9 cellular contexts compared by ENCODE assay signal in the genomic region with DNA sequence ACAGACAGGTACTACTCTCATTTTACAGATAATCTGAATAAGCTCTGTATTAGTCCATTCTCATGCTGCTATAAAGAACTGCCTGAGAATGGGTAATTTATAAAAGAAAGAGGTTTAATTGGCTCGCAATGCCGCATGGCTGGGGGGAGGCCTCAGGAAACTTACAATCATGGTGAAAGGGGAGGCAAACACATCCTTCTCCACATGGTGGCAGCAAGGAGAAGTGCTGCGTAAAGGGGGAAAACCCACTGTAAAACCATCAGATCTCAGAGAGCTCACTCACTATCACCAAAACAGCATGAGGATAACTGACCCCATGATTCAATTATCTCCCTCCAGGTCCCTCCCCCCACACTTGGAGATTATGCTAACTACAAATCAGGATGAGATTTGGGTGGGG.
DNase-seq lines count a peak whose midpoint lies in the region; ATAC-seq, FAIRE-seq and TF ChIP-seq lines count a peak whose summit lies in the region.
"Had no signal": no experiment of that assay in that cellular context is flagged by ENCODE, and none has a peak within 500 bp of the region (broad histone marks: within the 10 kb centered on the region; RNA-seq: fewer than 3 reads in every experiment).

No MANE protein-coding gene starts in this region.

- TF ChIP-seq POLR2A in H54 (IDR thresholded peaks at IDR 0.05; ENCODE audit: low read depth, low read length) = no peak

- H3K9me2 ChIP-seq in SU-DHL-6 (replicated peaks; ENCODE audit: insufficient read depth, low read length) = no peaks in the 10 kb centered on the region
- no peaks in the 10 kb centered on the region for H3K9me2 ChIP-seq in neural cell (ENCODE audit: insufficient read depth, low read length)

- H3K9ac ChIP-seq in SU-DHL-6 (ENCODE audit: low read length) (no peak overlapping the region), neural cell (ENCODE audit: low read length) (no peak overlapping the region)

- no peaks in the 10 kb centered on the region for H3F3A ChIP-seq in SU-DHL-6 (ENCODE audit: insufficient read depth)
- no peaks in the 10 kb centered on the region for H3F3A ChIP-seq in neural cell (ENCODE audit: insufficient read depth, low read length, poor library complexity, severe bottlenecking)

- no peaks in the 10 kb centered on the region for H4K20me1 ChIP-seq in SU-DHL-6 (ENCODE audit: low read depth, low read length)
- no peaks in the 10 kb centered on the region for H4K20me1 ChIP-seq in neural cell (ENCODE audit: insufficient read depth)

- H3K27me3 ChIP-seq in SU-DHL-6 (ENCODE audit: low read length) (no peaks in the 10 kb centered on the region), neural cell (ENCODE audit: insufficient read depth, low read depth, low read length) (no peaks in the 10 kb centered on the region)

- no peak for TF ChIP-seq EP300 in neural cell (conservative IDR thresholded peaks at IDR 0.05; ENCODE audit: poor library complexity, severe bottlenecking)

- no peaks in the 10 kb centered on the region for H3K9me3 ChIP-seq in SU-DHL-6 (ENCODE audit: insufficient read depth, low read length)
- no peaks in the 10 kb centered on the region for H3K9me3 ChIP-seq in neural cell (ENCODE audit: low read length)

- H3K27ac ChIP-seq in SU-DHL-6 (ENCODE audit: low read depth, low read length) (no peak overlapping the region), neural cell (ENCODE audit: low read length) (no peak overlapping the region)

- H3K79me2 ChIP-seq in SU-DHL-6 (ENCODE audit: insufficient read depth, low read length) (no peaks in the 10 kb centered on the region), neural cell (replicated peaks; ENCODE audit: insufficient read depth, low read length) (no peaks in the 10 kb centered on the region)

- FAIRE-seq in H54 (lab: Jason Lieb, UNC) = no peak

- H3K4me3 ChIP-seq in SU-DHL-6 (ENCODE audit: insufficient read depth, low read length, poor library complexity, severe bottlenecking) = no peak overlapping the region
- no peak overlapping the region for H3K4me3 ChIP-seq in neural cell (ENCODE audit: low read length)

- peak; percentile 61 for ATAC-seq in HG02642 (IDR thresholded peaks at IDR 0.05; ENCODE audit: poor library complexity, unreplicated experiment)

- TF ChIP-seq RAD21 in neural cell (conservative IDR thresholded peaks at IDR 0.05) = no peak

- H3K36me3 ChIP-seq in SU-DHL-6 (ENCODE audit: low read length) = no peaks in the 10 kb centered on the region
- H3K36me3 ChIP-seq in neural cell (ENCODE audit: insufficient read depth, low read length) = no peaks in the 10 kb centered on the region

- H3K4me2 ChIP-seq in SU-DHL-6 (ENCODE audit: low read depth, low read length, poor library complexity, severe bottlenecking) (no peak overlapping the region), neural cell (ENCODE audit: low read length) (no peak overlapping the region)

- H2AFZ ChIP-seq in SU-DHL-6 (ENCODE audit: low read depth, low read length, severe bottlenecking) (no peak overlapping the region), neural cell (ENCODE audit: low read depth, low read length) (no peak overlapping the region)

- peak; percentile 9 to 33 for DNase-seq in NCI-H526 (lab: John Stamatoyannopoulos, UW)
- DNase-seq in NCI-H526 treated with DMSO at 0.1 percent for 48 hours (lab: John Stamatoyannopoulos, UW) = no peak
- DNase-seq in NCI-H2196 (lab: John Stamatoyannopoulos, UW; ENCODE audit: unreplicated experiment) = no peak
- DNase-seq in activated effector memory CD4-positive, alpha-beta T cell treated with anti-CD3 and anti-CD28 coated beads, Interleukin-2, amount 50 U/mL, for 16 hours = no peak
- DNase-seq in H54 (ENCODE audit: insufficient read length, low spot score) = no peak
- DNase-seq: CD4-positive, alpha-beta T cell had no signal

- TF ChIP-seq CTCF in SU-DHL-6 (IDR thresholded peaks at IDR 0.05; ENCODE audit: insufficient read depth, low read length, poor library complexity, severe bottlenecking) (peak; percentile 21), neural cell (IDR thresholded peaks at IDR 0.05; ENCODE audit: poor library complexity, severe bottlenecking) (peak; percentile 18)

TF ChIP-seq in neural cell, 6 proteins besides CTCF, POLR2A, EP300 and RAD21:
- TF ChIP-seq POLR2AphosphoS5 (IDR thresholded peaks at IDR 0.05) = no peak
- TF ChIP-seq SMC3 (conservative IDR thresholded peaks at IDR 0.05; ENCODE audit: poor library complexity) = no peak
- TF ChIP-seq, protein P1, sequence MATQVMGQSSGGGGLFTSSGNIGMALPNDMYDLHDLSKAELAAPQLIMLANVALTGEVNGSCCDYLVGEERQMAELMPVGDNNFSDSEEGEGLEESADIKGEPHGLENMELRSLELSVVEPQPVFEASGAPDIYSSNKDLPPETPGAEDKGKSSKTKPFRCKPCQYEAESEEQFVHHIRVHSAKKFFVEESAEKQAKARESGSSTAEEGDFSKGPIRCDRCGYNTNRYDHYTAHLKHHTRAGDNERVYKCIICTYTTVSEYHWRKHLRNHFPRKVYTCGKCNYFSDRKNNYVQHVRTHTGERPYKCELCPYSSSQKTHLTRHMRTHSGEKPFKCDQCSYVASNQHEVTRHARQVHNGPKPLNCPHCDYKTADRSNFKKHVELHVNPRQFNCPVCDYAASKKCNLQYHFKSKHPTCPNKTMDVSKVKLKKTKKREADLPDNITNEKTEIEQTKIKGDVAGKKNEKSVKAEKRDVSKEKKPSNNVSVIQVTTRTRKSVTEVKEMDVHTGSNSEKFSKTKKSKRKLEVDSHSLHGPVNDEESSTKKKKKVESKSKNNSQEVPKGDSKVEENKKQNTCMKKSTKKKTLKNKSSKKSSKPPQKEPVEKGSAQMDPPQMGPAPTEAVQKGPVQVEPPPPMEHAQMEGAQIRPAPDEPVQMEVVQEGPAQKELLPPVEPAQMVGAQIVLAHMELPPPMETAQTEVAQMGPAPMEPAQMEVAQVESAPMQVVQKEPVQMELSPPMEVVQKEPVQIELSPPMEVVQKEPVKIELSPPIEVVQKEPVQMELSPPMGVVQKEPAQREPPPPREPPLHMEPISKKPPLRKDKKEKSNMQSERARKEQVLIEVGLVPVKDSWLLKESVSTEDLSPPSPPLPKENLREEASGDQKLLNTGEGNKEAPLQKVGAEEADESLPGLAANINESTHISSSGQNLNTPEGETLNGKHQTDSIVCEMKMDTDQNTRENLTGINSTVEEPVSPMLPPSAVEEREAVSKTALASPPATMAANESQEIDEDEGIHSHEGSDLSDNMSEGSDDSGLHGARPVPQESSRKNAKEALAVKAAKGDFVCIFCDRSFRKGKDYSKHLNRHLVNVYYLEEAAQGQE (IDR thresholded peaks at IDR 0.05; ENCODE audit: borderline replicate concordance) = no peak
- TF ChIP-seq MXI1 (conservative IDR thresholded peaks at IDR 0.05; ENCODE audit: poor library complexity, severe bottlenecking) = no peak
- TF ChIP-seq TAF1 (IDR thresholded peaks at IDR 0.05; ENCODE audit: low read depth) = no peak
- TF ChIP-seq EZH2 (IDR thresholded peaks at IDR 0.05; ENCODE audit: borderline replicate concordance, insufficient read depth, low read length, poor library complexity, severe bottlenecking) = no peak

Comparison
In these comparisons a context has a peak if more than half of its experiments do, and no peak if none do; other contexts are left out.
1. DNase-seq: peak in NCI-H526 (2 of 2); none in NCI-H526 treated with DMSO at 0.1 percent for 48 hours (single experiment), NCI-H2196 (single experiment), activated effector memory CD4-positive, alpha-beta T cell treated with anti-CD3 and anti-CD28 coated beads, Interleukin-2, amount 50 U/mL, for 16 hours (single experiment) and H54 (single experiment).